In genomic region chr3:196706313-196706712, GRCh38 we compare ENCODE assay signal across 1 cellular context.
TF ChIP-seq lines count a peak whose summit lies in the region.

No MANE protein-coding gene starts in this region.

TF ChIP-seq in HepG2, 621 proteins besides CTCF, POLR2A, EP300 and RAD21:
- peak; percentile 52 for TF ChIP-seq CEBPB (IDR thresholded peaks at IDR 0.05; ENCODE audit: borderline replicate concordance, low read depth, low read length)
- no peak for TF ChIP-seq ZNF678 (CRISPR knock-in tag; IDR thresholded peaks at IDR 0.05)
